ENCODE assay signal across 1 cellular context in genomic region chr10:97543025-97543546, GRCh38.
TF ChIP-seq lines count a peak whose summit lies in the region.

No MANE protein-coding gene starts in this region.

TF ChIP-seq in endothelial cell of umbilical vein, 7 proteins besides CTCF, POLR2A, EP300 and RAD21 (continued from another document):
- TF ChIP-seq JUN (IDR thresholded peaks at IDR 0.05; ENCODE audit: borderline replicate concordance, insufficient read depth, insufficient read length, low read depth) (peak; percentile 100), POLR2AphosphoS5 (IDR thresholded peaks at IDR 0.05; ENCODE audit: insufficient read depth, low read depth, low read length) (peak; percentile 99), GATA2 (IDR thresholded peaks at IDR 0.05; ENCODE audit: insufficient read depth, insufficient read length, low read depth, low read length) (no peak), EZH2 (IDR thresholded peaks at IDR 0.05; ENCODE audit: borderline replicate concordance, low read depth, low read length, severe bottlenecking) (no peak), MYC (IDR thresholded peaks at IDR 0.05; ENCODE audit: low read depth, low read length) (peak; percentile 87)
